Comparison of ENCODE assay signal across 33 cellular contexts in the genomic region with DNA sequence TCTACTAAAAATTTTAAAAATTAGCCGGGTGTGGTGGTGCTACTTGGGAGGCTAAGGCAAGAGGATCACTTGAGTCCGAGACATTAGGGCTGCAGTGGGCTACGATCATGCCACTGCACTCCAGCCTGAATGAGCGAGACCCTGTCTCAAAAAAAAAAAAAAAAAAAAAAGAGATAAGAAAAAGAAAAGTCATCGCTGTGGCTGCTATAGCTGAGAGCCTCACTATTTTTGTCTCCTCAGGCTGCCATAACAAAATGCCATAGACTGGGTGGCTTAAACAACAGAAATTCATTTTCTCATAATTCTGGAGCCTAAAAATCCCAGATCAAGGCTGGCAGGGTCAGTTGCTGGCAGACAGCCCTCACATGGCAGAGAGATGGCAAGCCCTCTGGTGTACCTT. TPM values are rescaled to one million over a fixed set of nuclear protein-coding genes. Genes with fewer than 3 reads are reported as not detected.
"Had no signal": no experiment of that assay in that cellular context is flagged by ENCODE, and none has a peak within 500 bp of the region (broad histone marks: within the 10 kb centered on the region; RNA-seq: fewer than 3 reads in every experiment).

No MANE protein-coding gene starts in this region.

- H3K9me3 ChIP-seq: adrenal gland, ascending aorta, body of pancreas, breast epithelium had no signal

- H3K27me3 ChIP-seq: adrenal gland, ascending aorta, body of pancreas, brain microvascular endothelial cell, breast epithelium, cardiac muscle cell had no signal

- H3K4me1 ChIP-seq: adrenal gland, ascending aorta, body of pancreas, breast epithelium had no signal

- FAIRE-seq: astrocyte, bronchial epithelial cell, colon had no signal

- ATAC-seq: activated naive CD4-positive, alpha-beta T cell treated with anti-CD3 and anti-CD28 coated beads, Interleukin-2, amount 50 U/mL, for 72 hours; activated naive CD8-positive, alpha-beta T cell treated with anti-CD3 and anti-CD28 coated beads, Interleukin-2, amount 50 U/mL, for 24 hours; activated T-cell treated with anti-CD3 and anti-CD28 coated beads, Interleukin-2, amount 50 U/mL, for 4 hours; activated T-cell treated with anti-CD3 and anti-CD28 coated beads, Interleukin-2, amount 50 U/mL, for 72 hours; activated T-helper 17 cell treated with anti-CD3 and anti-CD28 coated beads, Interleukin-2, amount 50 U/mL, for 72 hours; body of pancreas had no signal

- DNase-seq: activated effector memory CD4-positive, alpha-beta T cell treated with anti-CD3 and anti-CD28 coated beads, Interleukin-2, amount 50 U/mL, for 16 hours; activated effector memory CD4-positive, alpha-beta T cell treated with Interleukin-2 at 50 U/mL for 16 hours; activated gamma-delta T cell; activated gamma-delta T cell treated with Interleukin-2 at 50 U/mL for 16 hours; activated naive CD4-positive, alpha-beta T cell; activated naive CD4-positive, alpha-beta T cell treated with anti-CD3 and anti-CD28 coated beads for 36 hours; activated naive CD4-positive, alpha-beta T cell treated with anti-CD3 and anti-CD28 coated beads, Interleukin-2, amount 10 ng/mL, durations not matched to agents 7 days and 5 days; activated naive CD4-positive, alpha-beta T cell treated with anti-CD3 and anti-CD28 coated beads, Interleukin-2, amount 50 U/mL, for 16 hours; activated naive CD4-positive, alpha-beta T cell treated with Interleukin-2 at 50 U/mL for 16 hours; activated naive CD8-positive, alpha-beta T cell treated with anti-CD3 and anti-CD28 coated beads for 36 hours; activated naive CD8-positive, alpha-beta T cell treated with anti-CD3 and anti-CD28 coated beads, Interleukin-2, amount 10 ng/mL, durations not matched to agents 7 days and 5 days; activated naive CD8-positive, alpha-beta T cell treated with anti-CD3 and anti-CD28 coated beads, Interleukin-2, amount 50 U/mL, for 24 hours; activated T-cell treated with anti-CD3 and anti-CD28 coated beads, Interleukin-2, amount 50 U/mL, for 4 hours; activated T-cell treated with anti-CD3 and anti-CD28 coated beads, Interleukin-2, amount 50 U/mL, for 48 hours; activated T-cell treated with anti-CD3 and anti-CD28 coated beads, Interleukin-2, amount 50 U/mL, for 72 hours; adrenal gland; amniotic stem cell; amygdala; anterior cingulate cortex; aorta; body of pancreas; brain microvascular endothelial cell; caudate nucleus; central memory CD4-positive, alpha-beta T cell; cerebellar nuclear complex had no signal

- H3K4me3 ChIP-seq: adrenal gland, ascending aorta, body of pancreas, breast epithelium, cardiac muscle cell had no signal

- H3K27ac ChIP-seq: adrenal gland, ascending aorta, body of pancreas, brain microvascular endothelial cell, breast epithelium, cardiac muscle cell had no signal

- H3K36me3 ChIP-seq: adrenal gland, ascending aorta, brain microvascular endothelial cell, breast epithelium, cardiac muscle cell had no signal

RNA-seq across cellular contexts. Expression of a gene that starts 30.1 kb away (rescaled TPM):
- total RNA-seq: ascending aorta had no signal
